8 cellular contexts compared by ENCODE assay signal in the genomic region with DNA sequence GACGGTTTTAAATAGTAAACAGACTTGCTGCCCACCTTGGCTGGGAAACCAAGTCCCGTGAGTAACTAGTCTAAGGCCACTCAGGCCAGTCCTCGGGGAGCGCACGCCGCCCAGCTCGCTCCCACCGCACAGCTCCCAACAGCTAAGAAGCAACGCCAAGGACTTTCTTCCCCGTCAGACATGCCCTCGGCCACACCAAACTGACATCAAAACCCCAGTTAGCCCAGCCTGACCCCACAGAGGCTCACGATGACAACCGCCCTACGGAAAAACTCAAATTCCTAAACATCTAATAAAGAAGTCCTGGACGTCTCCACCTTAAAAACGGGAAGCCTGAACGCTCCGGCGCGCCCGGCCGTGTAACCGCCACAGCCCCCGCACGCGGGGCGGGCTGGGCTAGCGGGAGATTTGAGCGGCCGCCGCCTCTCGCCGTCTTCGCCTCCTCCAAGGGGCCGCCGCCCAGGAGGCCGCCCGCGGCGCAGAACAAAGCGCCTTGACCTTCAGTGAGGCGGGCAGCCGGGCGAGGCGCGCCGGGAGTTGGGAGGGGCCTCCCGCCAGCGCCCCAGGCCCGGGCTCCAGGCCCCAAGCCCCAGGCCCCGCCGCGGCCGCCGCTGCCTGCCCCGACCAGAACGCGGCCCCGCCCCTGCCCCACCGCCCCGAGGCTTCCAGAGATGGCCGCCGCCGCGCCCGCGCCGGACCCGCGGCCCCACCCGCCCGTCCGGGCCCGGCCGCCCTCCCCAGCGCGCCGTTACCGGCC. TPM values are rescaled to one million over a fixed set of nuclear protein-coding genes. Genes with fewer than 3 reads are reported as not detected.
A peak's percentile ranks its signal among the peaks of the same experiment; 100 is the strongest.
DNase-seq lines count a peak whose midpoint lies in the region; ATAC-seq and TF ChIP-seq lines count a peak whose summit lies in the region.

No MANE protein-coding gene starts in this region.

- CTCF ChIA-PET in Caco-2 (lab: Charles Lee), result interaction anchor here (0.6 to 1.7 kb wide), 5 partner anchors 13 to 591 kb away, joined by 3 to 7 read pairs (median 4); partner anchors contain the start of gene TSSC4

- peaks cover 24% of the 10 kb centered on the region for H3K4me1 Mint-ChIP-seq in Caco-2 (ENCODE audit: low read depth, unreplicated experiment)

- peaks cover 57% of the 10 kb centered on the region for H3K36me3 Mint-ChIP-seq in Caco-2 (ENCODE audit: insufficient read depth, unreplicated experiment)

- peak overlapping the region; percentile 100 for H3K27ac Mint-ChIP-seq in Caco-2 (ENCODE audit: unreplicated experiment)

- H3K27me3 Mint-ChIP-seq in Caco-2 (ENCODE audit: insufficient read depth, unreplicated experiment), result no peaks in the 10 kb centered on the region

- H3K9me3 ChIP-seq in Caco-2, result no peaks in the 10 kb centered on the region
- H3K9me3 ChIP-seq in mucosa of stomach (ENCODE audit: control insufficient read depth, low read length), result no peaks in the 10 kb centered on the region
- no peaks in the 10 kb centered on the region for H3K9me3 ChIP-seq in uterus

- ATAC-seq in GM19397 (IDR thresholded peaks at IDR 0.05; ENCODE audit: unreplicated experiment), result peak; percentile 48
- peak; percentile 36 for ATAC-seq in HG03439 (IDR thresholded peaks at IDR 0.05; ENCODE audit: unreplicated experiment)

- peak in 1 of 2 experiments; percentile 89 for DNase-seq in Caco-2
- DNase-seq in T1000 (lab: John Stamatoyannopoulos, UW), result peak; percentile 66
- no peak for DNase-seq in epithelial cell of prostate (ENCODE audit: low read depth, low spot score)
- peak in 1 of 2 donors; percentile 44 for DNase-seq in uterus
- DNase-seq in SIG-M5 treated with dmso at 0.1 percent for 504 hours (lab: John Stamatoyannopoulos, UW; ENCODE audit: unreplicated experiment), result no peak

- TF ChIP-seq POLR2A in uterus (IDR thresholded peaks at IDR 0.05), result no peak

- POLR2A ChIA-PET in Caco-2 (lab: Charles Lee), result interaction anchor here (0.6 to 1.0 kb wide), 6 partner anchors 10 to 387 kb away, joined by 3 to 12 read pairs (median 4); partner anchors contain the start of genes CARS1, KCNQ1OT1 and ZNF195

- TF ChIP-seq CTCF in Caco-2 (IDR thresholded peaks at IDR 0.05; ENCODE audit: insufficient read depth in 1 of 2, low read depth in 1 of 2, low read length in 1 of 2, severe bottlenecking in 1 of 2, unreplicated experiment in 1 of 2) (no peak), uterus (IDR thresholded peaks at IDR 0.05) (no peak)

- peak overlapping the region; percentile 76 for H3K4me3 ChIP-seq in Caco-2 (ENCODE audit: low read depth, low read length)
- H3K4me3 ChIP-seq in mucosa of stomach (ENCODE audit: low read length), result peak overlapping the region; percentile 74
- peak overlapping the region; percentile 55 to 85 for H3K4me3 ChIP-seq in uterus

- intact Hi-C loops in Caco-2 (cut with micrococcal nuclease; ENCODE audit: unreplicated experiment), result no loop called here
- intact Hi-C loops in uterus (cut with DNase I; ENCODE audit: low total_unique reads), result no loop called here

- H3K36me3 ChIP-seq in Caco-2 (ENCODE audit: control insufficient read depth, insufficient read depth, low read length) (no peaks in the 10 kb centered on the region), mucosa of stomach (ENCODE audit: control insufficient read depth, insufficient read depth, low read length) (no peaks in the 10 kb centered on the region), uterus (no peaks in the 10 kb centered on the region)

- peak overlapping the region; percentile 84 for H3K9ac ChIP-seq in mucosa of stomach (ENCODE audit: low read length)

- H3K27ac ChIP-seq in epithelial cell of prostate (peak overlapping the region; percentile 90), uterus (peak overlapping the region; percentile 91 to 96)

- BruUV-seq in Caco-2 (replicated peaks; lab: Mats Ljungman, UMichigan), result no TSS peak

- H3K9me3 Mint-ChIP-seq in Caco-2 (ENCODE audit: unreplicated experiment), result no peaks in the 10 kb centered on the region

- H3K27me3 ChIP-seq in Caco-2 (replicated peaks; ENCODE audit: control insufficient read depth, insufficient read depth, low read length), result no peaks in the 10 kb centered on the region
- no peaks in the 10 kb centered on the region for H3K27me3 ChIP-seq in mucosa of stomach (ENCODE audit: control insufficient read depth, insufficient read depth, low read length)
- H3K27me3 ChIP-seq in uterus, result no peaks in the 10 kb centered on the region

- H3K4me1 ChIP-seq in Caco-2 (peaks cover 13% of the 10 kb centered on the region), mucosa of stomach (ENCODE audit: control insufficient read depth, insufficient read depth, low read length) (peaks cover 27% of the 10 kb centered on the region), uterus (peaks cover 4 to 19% of the 10 kb centered on the region in 2 donors)

- peak overlapping the region; percentile 98 for H3K4me3 Mint-ChIP-seq in Caco-2 (ENCODE audit: unreplicated experiment)

RNA-seq across cellular contexts. Expression of gene NAP1L4, which starts 0.5 kb away (rescaled TPM):
- total RNA-seq in Caco-2 (2022) (210 and 215 TPM in 2 replicates), uterus (100 to 1,000 TPM in 3 of 4 donors, 10 to 100 TPM in 1; 96.1 to 183 (median 129) TPM)
